12 cellular contexts compared by ENCODE assay signal in genomic region chr2:41709702-41710599, GRCh38.
DNase-seq lines count a peak whose midpoint lies in the region; ATAC-seq, FAIRE-seq and TF ChIP-seq lines count a peak whose summit lies in the region.
"Had no signal": no experiment of that assay in that cellular context is flagged by ENCODE, and none has a peak within 500 bp of the region (broad histone marks: within the 10 kb centered on the region; RNA-seq: fewer than 3 reads in every experiment).

No MANE protein-coding gene starts in this region.

- ATAC-seq in activated CD4-positive, CD25-positive, alpha-beta regulatory T cell treated with anti-CD3 and anti-CD28 coated beads, Interleukin-2, amount 50 U/mL, for 24 hours = peak; percentile 32 to 60
- peak; percentile 55 for ATAC-seq in HG02610 (IDR thresholded peaks at IDR 0.05; ENCODE audit: unreplicated experiment)

- no peaks in the 10 kb centered on the region for H3K27me3 ChIP-seq in parathyroid adenoma (ENCODE audit: control insufficient read depth, insufficient read depth, low read length)

- no peaks in the 10 kb centered on the region for H3K9me3 Mint-ChIP-seq in nephron progenitor cell
- H3K9me3 Mint-ChIP-seq: immature natural killer cell had no signal

- H3K36me3 ChIP-seq in parathyroid adenoma (ENCODE audit: control insufficient read depth, insufficient read depth, low read length) = no peaks in the 10 kb centered on the region

- H3K79me2 ChIP-seq in parathyroid adenoma = no peaks in the 10 kb centered on the region

- H3K4me3 ChIP-seq in parathyroid adenoma (ENCODE audit: low read depth, low read length) = no peak overlapping the region

- peak overlapping the region; percentile 40 for H2AFZ ChIP-seq in parathyroid adenoma

- peak overlapping the region; percentile 68 for H3K27ac ChIP-seq in parathyroid adenoma

- peak; percentile 23 for FAIRE-seq in RCC 7860 (lab: Jason Lieb, UNC)

- H3K27ac Mint-ChIP-seq in nephron progenitor cell = no peak overlapping the region
- H3K27ac Mint-ChIP-seq: immature natural killer cell had no signal

- DNase-seq in activated CD4-positive, CD25-positive, alpha-beta regulatory T cell (lab: John Stamatoyannopoulos, UW) = no peak
- DNase-seq in RCC 7860 (ENCODE audit: low spot score) (peak; percentile 26), occipital lobe (lab: John Stamatoyannopoulos, UW) (no peak), KBM-7 (no peak), nephron progenitor cell (no peak)
- DNase-seq: immature natural killer cell; NCI-H2171; nucleus accumbens; stimulated activated CD4-positive, alpha-beta T cell treated with anti-CD3 and anti-CD28 coated beads, Interleukin-12 subunit alpha, Interleukin-12 subunit beta, amount 100 ng/mL, for 4 hours had no signal

- peak overlapping the region; percentile 60 for H3K4me2 ChIP-seq in parathyroid adenoma (ENCODE audit: low read length)

- H3K36me3 Mint-ChIP-seq in nephron progenitor cell (ENCODE audit: low read depth) = no peaks in the 10 kb centered on the region

- H3K4me1 ChIP-seq in parathyroid adenoma = peaks cover 28% of the 10 kb centered on the region

- peaks cover 4% of the 10 kb centered on the region for H3K27me3 Mint-ChIP-seq in nephron progenitor cell (ENCODE audit: low read depth, poor library complexity)

- H3K4me1 Mint-ChIP-seq in nephron progenitor cell = peaks cover 11% of the 10 kb centered on the region

- H3K9me3 ChIP-seq in parathyroid adenoma (ENCODE audit: control insufficient read depth, low read length) = no peaks in the 10 kb centered on the region

- in situ Hi-C loops in KBM-7 (cut with MboI; ENCODE audit: low pct_unique_long_range_greater_than_20kb, low sequenced_read_pairs) = no loop called here

- no peak overlapping the region for H3K9ac ChIP-seq in parathyroid adenoma

- TF ChIP-seq CTCF in parathyroid adenoma (IDR thresholded peaks at IDR 0.05) (no peak), nephron progenitor cell (IDR thresholded peaks at IDR 0.05) (no peak)

- H3K4me3 Mint-ChIP-seq in nephron progenitor cell = no peak overlapping the region
- H3K4me3 Mint-ChIP-seq: immature natural killer cell had no signal
